ENCODE assay signal across 21 cellular contexts in genomic region chr15:77584691-77585090, GRCh38. TPM values are rescaled to one million over a fixed set of nuclear protein-coding genes. Genes with fewer than 3 reads are reported as not detected.
"Had no signal": no experiment of that assay in that cellular context is flagged by ENCODE, and none has a peak within 500 bp of the region (broad histone marks: within the 10 kb centered on the region; RNA-seq: fewer than 3 reads in every experiment).

No MANE protein-coding gene starts in this region.

- H3K4me3 Mint-ChIP-seq: T-cell had no signal

- H3K9ac ChIP-seq: SK-N-SH had no signal

- H3K4me1 Mint-ChIP-seq: T-cell had no signal

- H3K27ac Mint-ChIP-seq: IgD-negative memory B cell, T-cell had no signal

- FAIRE-seq: HTR-8/SVneo, RCC 7860 had no signal

- H3K36me3 Mint-ChIP-seq: T-cell had no signal

- H3K4me2 ChIP-seq: SK-N-SH had no signal

- ATAC-seq: T-cell had no signal

- H3K27ac ChIP-seq: HL-60 had no signal

- H3K9me3 ChIP-seq: SK-N-SH had no signal

- H3K9me3 Mint-ChIP-seq: T-cell had no signal

- DNase-seq: NCI-H1048, NCI-H1105, NCI-H1436, NCI-H187, NCI-H2029, NCI-H2081 treated with DMSO at 0.1 percent for 48 hours, NCI-H2171, NCI-H226, NCI-H446, NCI-H510A, NCI-H524 treated with DMSO at 0.1 percent for 48 hours, NCI-H774, SK-N-SH, SW 1271, T-cell had no signal

RNA-seq across cellular contexts. Expression of gene LINGO1, which starts 48.0 kb away (rescaled TPM):
- total RNA-seq: LHCN-M2, MCF 10A had no signal
- polyA plus RNA-seq: IgD-negative memory B cell had no signal
